Comparison of ENCODE assay signal across 21 cellular contexts in the genomic region with DNA sequence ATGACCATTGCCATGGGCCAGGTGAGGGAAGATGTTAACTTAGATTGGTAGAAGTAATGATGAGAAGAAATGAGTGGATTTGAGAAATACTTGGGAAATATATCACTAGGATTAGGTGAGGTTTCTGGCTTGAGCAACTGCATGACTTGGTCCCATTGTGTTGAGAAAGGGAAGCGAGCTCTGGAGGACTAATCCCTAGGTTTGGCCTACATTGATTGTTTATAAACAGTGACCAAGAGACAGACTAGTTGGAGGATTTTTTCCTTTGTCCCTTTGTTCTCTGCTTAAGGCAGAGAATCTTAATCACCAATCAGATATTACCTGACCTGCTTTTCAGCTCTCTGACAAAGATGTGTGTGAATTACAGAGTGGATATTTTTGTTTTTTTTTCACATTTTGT.
A peak's percentile ranks its signal among the peaks of the same experiment; 100 is the strongest.
DNase-seq lines count a peak whose midpoint lies in the region; ATAC-seq, FAIRE-seq and TF ChIP-seq lines count a peak whose summit lies in the region.
"Had no signal": no experiment of that assay in that cellular context is flagged by ENCODE, and none has a peak within 500 bp of the region (broad histone marks: within the 10 kb centered on the region; RNA-seq: fewer than 3 reads in every experiment).

No MANE protein-coding gene starts in this region.

- H3K27ac Mint-ChIP-seq in chondrocyte (ENCODE audit: unreplicated experiment): no peak overlapping the region
- H3K27ac Mint-ChIP-seq: CD8-positive, alpha-beta T cell; IgD-negative memory B cell had no signal

- no peaks in the 10 kb centered on the region for H3K36me3 ChIP-seq in MG63
- no peaks in the 10 kb centered on the region for H3K36me3 ChIP-seq in H1 (ENCODE audit: control insufficient read depth in 2 of 4, insufficient read depth in 4 of 4, low read length in 3 of 4)

- CTCF ChIA-PET in H1 (lab: Charles Lee; ENCODE audit: partially characterized antibody): no interaction called here

- TF ChIP-seq CTCF in H1 (IDR thresholded peaks at IDR 0.05; ENCODE audit: control extremely low read depth in 1 of 3, insufficient read depth in 1 of 3, low read depth in 1 of 3, low read length in 3 of 3) (no peak), foreskin keratinocyte (conservative IDR thresholded peaks at IDR 0.05) (no peak), GM13976 (IDR thresholded peaks at IDR 0.05; ENCODE audit: borderline replicate concordance, control extremely low read depth, extremely low read depth, insufficient read depth, missing control alignments) (no peak), chondrocyte (IDR thresholded peaks at IDR 0.05) (no peak)

- no peak for TF ChIP-seq POLR2A in H1 (IDR thresholded peaks at IDR 0.05; ENCODE audit: control extremely low read depth in 1 of 2, low read depth in 2 of 2, low read length in 2 of 2)

- no peak overlapping the region for H3K4me3 Mint-ChIP-seq in chondrocyte (ENCODE audit: unreplicated experiment)
- H3K4me3 Mint-ChIP-seq: CD8-positive, alpha-beta T cell; IgD-negative memory B cell had no signal

- no peak for TF ChIP-seq RAD21 in H1 (IDR thresholded peaks at IDR 0.05 in 1 of 2, conservative IDR thresholded peaks at IDR 0.05 in 1 of 2; ENCODE audit: low read depth in 2 of 2, low read length in 2 of 2)

- no peak overlapping the region for H3K18ac ChIP-seq in H1 (ENCODE audit: extremely low read depth, low read length)

- H3K27me3 Mint-ChIP-seq in chondrocyte (ENCODE audit: low read depth): no peaks in the 10 kb centered on the region
- H3K27me3 Mint-ChIP-seq: IgD-negative memory B cell had no signal

- H4K8ac ChIP-seq in H1 (ENCODE audit: extremely low read depth, insufficient read depth, low read length): no peak overlapping the region

- no peak overlapping the region for H3K23ac ChIP-seq in H1 (ENCODE audit: insufficient read length)

- DNase-seq in MG63 (peak; percentile 22), H1 (ENCODE audit: low read depth in 1 of 2, low spot score in 2 of 2) (no peak), foreskin keratinocyte (no peak), GM13976 (ENCODE audit: low spot score) (no peak), chondrocyte (ENCODE audit: low spot score) (no peak), NCI-H1930 (lab: John Stamatoyannopoulos, UW) (no peak), Kasumi-1 (lab: John Stamatoyannopoulos, UW) (no peak)
- DNase-seq: CD8-positive, alpha-beta T cell; DMS53; Karpas-422; MM.1S; NCI-H1105 treated with DMSO at 0.1 percent for 48 hours; NCI-H1694; NCI-H774 had no signal

- no peak overlapping the region for H2BK120ac ChIP-seq in H1 (replicated peaks; ENCODE audit: low read depth, low read length)

- peaks cover 10% of the 10 kb centered on the region for H3K36me3 Mint-ChIP-seq in chondrocyte (ENCODE audit: low read depth)

- H3K79me1 ChIP-seq in H1 (ENCODE audit: low read depth, low read length): no peaks in the 10 kb centered on the region

- in situ Hi-C loops in GM13976 (cut with MboI; ENCODE audit: low sequenced_read_pairs, unreplicated experiment): no loop called here

- H3K56ac ChIP-seq in H1 (replicated peaks; ENCODE audit: insufficient read length, low read depth, low read length): no peak overlapping the region

- H3K4me1 ChIP-seq in H1 (replicated peaks in 1 of 4; ENCODE audit: control insufficient read depth in 3 of 4, insufficient read depth in 4 of 4, low read length in 3 of 4) (peaks cover 0 to 2% (median 0%) of the 10 kb centered on the region in 4 experiments; a peak in 1 of 7 replicates), foreskin keratinocyte (no peaks in the 10 kb centered on the region)

- H3K27me3 ChIP-seq in MG63: no peaks in the 10 kb centered on the region
- H3K27me3 ChIP-seq in H1 (replicated peaks in 1 of 4; ENCODE audit: control insufficient read depth in 3 of 4, extremely low read depth in 1 of 4, insufficient read depth in 3 of 4, low read length in 3 of 4): no peaks in the 10 kb centered on the region
- no peaks in the 10 kb centered on the region for H3K27me3 ChIP-seq in foreskin keratinocyte
- H3K27me3 ChIP-seq: BLaER1 treated with 17β-estradiol and CSF1 and Interleukin-3, amounts not matched to agents 10 nM and 100 nM had no signal

- H2BK5ac ChIP-seq in H1 (ENCODE audit: low read depth, low read length): no peak overlapping the region

- no peak overlapping the region for H2AFZ ChIP-seq in H1 (ENCODE audit: low read length)

- POLR2A ChIA-PET in H1 (lab: Charles Lee; ENCODE audit: partially characterized antibody): interaction anchor here (0.6 to 1.1 kb wide), 2 partner anchors 11 to 149 kb away, joined by 3 read pairs; no protein-coding TSS in a partner anchor

- no peak overlapping the region for H3K14ac ChIP-seq in H1 (ENCODE audit: insufficient read length)

- H2AK5ac ChIP-seq in H1 (ENCODE audit: low read depth, low read length): no peak overlapping the region

- H4K5ac ChIP-seq in H1 (ENCODE audit: insufficient read length, low read depth, low read length): no peak overlapping the region

- H3K27ac ChIP-seq in H1 (ENCODE audit: low read depth, low read length) (peak overlapping the region; percentile 22; the same call in 1 of the 2 replicates), foreskin keratinocyte (no peak overlapping the region)
- H3K27ac ChIP-seq: BLaER1 treated with 17β-estradiol and CSF1 and Interleukin-3, amounts not matched to agents 10 nM and 100 nM; SK-N-MC had no signal

- 81% methylated on average over 1 of the region's 1 CpG; no CpG with 5 or more reads in 1 of the 2 experiments for WGBS in H1 (ENCODE audit: extremely low coverage in 1 of 2, insufficient coverage in 1 of 2, insufficient read length in 1 of 2, insufficient replicate concordance in 2 of 2, low coverage in 1 of 2, low lambda C conversion rate in 2 of 2, missing lambda C conversion rate in 1 of 2), 2 experiments

- peaks cover 14% of the 10 kb centered on the region for H3K9me3 Mint-ChIP-seq in chondrocyte (ENCODE audit: low read depth)

- H2BK20ac ChIP-seq in H1 (ENCODE audit: low read length): no peak overlapping the region

- peaks cover 14% of the 10 kb centered on the region for H3K9me3 ChIP-seq in MG63
- H3K9me3 ChIP-seq in H1 (ENCODE audit: insufficient read depth in 2 of 2, low read depth in 1 of 2, low read length in 1 of 2): no peaks in the 10 kb centered on the region

- H2BK12ac ChIP-seq in H1 (ENCODE audit: low read depth, low read length): no peak overlapping the region

- H3K4me3 ChIP-seq in MG63 (no peak overlapping the region), H1 (ENCODE audit: extremely low read depth in 1 of 4, insufficient read depth in 2 of 4, low read depth in 3 of 4, low read length in 4 of 4) (no peak overlapping the region)
- H3K4me3 ChIP-seq: BLaER1 treated with 17β-estradiol and CSF1 and Interleukin-3, amounts not matched to agents 10 nM and 100 nM; SK-N-MC had no signal

- H3K4me1 Mint-ChIP-seq in chondrocyte (ENCODE audit: low read depth): peaks cover 2% of the 10 kb centered on the region

- H3K23me2 ChIP-seq in H1 (ENCODE audit: low read depth, low read length): no peaks in the 10 kb centered on the region

- H3K9ac ChIP-seq in H1 (replicated peaks in 1 of 4; ENCODE audit: extremely low read depth in 1 of 4, low read depth in 3 of 4, low read length in 3 of 4): no peak overlapping the region
- H3K9ac ChIP-seq: BLaER1 treated with 17β-estradiol and CSF1 and Interleukin-3, amounts not matched to agents 10 nM and 100 nM had no signal

- peak; percentile 19 for ATAC-seq in foreskin keratinocyte
- ATAC-seq: CD8-positive, alpha-beta T cell; Right ventricle myocardium inferior had no signal

- H3K4ac ChIP-seq in H1 (replicated peaks; ENCODE audit: insufficient read length, low read depth, low read length): no peak overlapping the region

- no peak for TF ChIP-seq EP300 in H1 (IDR thresholded peaks at IDR 0.05; ENCODE audit: borderline replicate concordance in 1 of 2, low read depth in 2 of 2, low read length in 2 of 2)

- H3K4me2 ChIP-seq in H1 (ENCODE audit: insufficient read depth in 1 of 2, low read depth in 2 of 2, low read length in 2 of 2): no peak overlapping the region
- H3K4me2 ChIP-seq: BLaER1 treated with 17β-estradiol and CSF1 and Interleukin-3, amounts not matched to agents 10 nM and 100 nM had no signal

- no peak overlapping the region for H2BK15ac ChIP-seq in H1 (ENCODE audit: low read length)

- no peak overlapping the region for H4K91ac ChIP-seq in H1 (replicated peaks; ENCODE audit: insufficient read length, low read length)

- no peaks in the 10 kb centered on the region for H3K79me2 ChIP-seq in H1 (ENCODE audit: control insufficient read depth in 1 of 2, insufficient read depth in 2 of 2, low read length in 2 of 2)

- no peaks in the 10 kb centered on the region for H4K20me1 ChIP-seq in H1 (replicated peaks in 1 of 2; ENCODE audit: control insufficient read depth in 1 of 2, insufficient read depth in 2 of 2, low read length in 2 of 2)
- H4K20me1 ChIP-seq: BLaER1 treated with 17β-estradiol and CSF1 and Interleukin-3, amounts not matched to agents 10 nM and 100 nM had no signal

- no peak for FAIRE-seq in H1 (lab: Jason Lieb, UNC)
- FAIRE-seq: GM12892, HTR-8/SVneo, RCC 7860 had no signal

TF ChIP-seq in H1, 55 proteins besides CTCF, POLR2A, EP300 and RAD21:
- TF ChIP-seq BCL11A (IDR thresholded peaks at IDR 0.05; ENCODE audit: low read depth in 2 of 2, low read length in 2 of 2) (no peak), HDAC6 (IDR thresholded peaks at IDR 0.05; ENCODE audit: low read depth, low read length) (no peak), GABPA (IDR thresholded peaks at IDR 0.05; ENCODE audit: borderline replicate concordance, insufficient read depth, low read length) (no peak), BRCA1 (IDR thresholded peaks at IDR 0.05; ENCODE audit: low read depth, low read length) (no peak), NANOG (IDR thresholded peaks at IDR 0.05; ENCODE audit: insufficient read depth, low read depth, low read length, poor library complexity, severe bottlenecking) (no peak)
